Comparison of ENCODE assay signal across 11 cellular contexts in the genomic region with DNA sequence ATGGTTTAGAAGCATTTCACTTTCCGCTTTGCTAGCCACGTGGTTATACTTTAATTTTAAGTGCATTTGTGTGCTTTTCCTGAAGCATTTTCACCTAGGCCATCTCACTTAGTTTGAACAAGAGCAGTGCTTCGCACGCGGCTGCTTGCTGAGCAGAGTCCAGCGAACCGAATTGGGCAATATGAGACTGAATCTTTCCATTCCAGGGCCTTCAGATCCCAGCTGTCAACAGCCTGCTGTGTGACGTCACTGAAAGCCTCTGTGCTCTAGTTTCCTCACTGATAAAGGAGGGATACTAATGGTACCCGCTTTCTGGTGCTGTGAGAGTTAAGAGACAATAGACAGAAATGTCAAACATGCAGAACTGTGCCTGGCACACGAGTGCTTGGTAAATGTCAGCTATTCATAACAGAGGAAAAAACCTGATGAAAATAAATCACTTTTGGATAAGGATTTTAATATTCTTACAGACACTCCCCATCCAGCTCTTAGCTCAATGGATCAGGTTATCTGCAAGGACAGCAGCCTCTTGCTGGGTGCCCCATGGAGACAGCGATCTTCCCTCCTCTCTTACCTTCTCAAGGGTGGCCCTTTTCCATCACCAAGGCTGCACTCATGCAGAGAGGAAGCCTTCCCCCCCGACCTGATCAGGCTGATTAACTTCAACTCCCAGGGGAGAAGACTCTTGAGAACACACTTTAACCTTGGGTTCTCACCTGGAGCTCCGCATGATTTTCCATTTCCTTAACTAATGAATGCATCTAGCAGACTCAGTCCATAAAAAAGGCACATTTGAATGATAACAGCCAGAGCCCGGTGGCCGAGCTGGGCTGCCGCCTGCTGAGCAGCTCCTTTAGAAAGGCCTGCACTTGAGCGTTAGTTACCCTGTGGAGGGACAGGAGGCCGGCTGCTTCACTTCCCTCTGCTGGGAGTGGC. TPM values are rescaled to one million over a fixed set of nuclear protein-coding genes. Genes with fewer than 3 reads are reported as not detected.
A peak's percentile ranks its signal among the peaks of the same experiment; 100 is the strongest.
DNase-seq lines count a peak whose midpoint lies in the region; ATAC-seq and TF ChIP-seq lines count a peak whose summit lies in the region.
"Had no signal": no experiment of that assay in that cellular context is flagged by ENCODE, and none has a peak within 500 bp of the region (broad histone marks: within the 10 kb centered on the region; RNA-seq: fewer than 3 reads in every experiment).

No MANE protein-coding gene starts in this region.

- H3K4me3 Mint-ChIP-seq in natural killer cell treated with Interleukin-12 subunit alpha and Interleukin-12 subunit beta and Interleukin-15 and Interleukin-18, amount 100 ng/mL, for 72 hours: peak overlapping the region; percentile 27
- no peak overlapping the region for H3K4me3 Mint-ChIP-seq in natural killer cell
- H3K4me3 Mint-ChIP-seq: stimulated activated naive CD8-positive, alpha-beta T cell treated with anti-CD3 and anti-CD28 coated beads, Interleukin-15, Interleukin-2, amounts not matched to agents 100 ng/mL and 50 ng/mL, for 24 hours had no signal

- ATAC-seq in natural killer cell treated with Interleukin-12 subunit alpha and Interleukin-12 subunit beta and Interleukin-15 and Interleukin-18, amount 100 ng/mL, for 72 hours: no peak
- ATAC-seq in natural killer cell (no peak), left ventricle myocardium superior (peak; percentile 68), HG03342 (IDR thresholded peaks at IDR 0.05; ENCODE audit: unreplicated experiment) (no peak), HG02763 (IDR thresholded peaks at IDR 0.05; ENCODE audit: unreplicated experiment) (no peak)

- DNase-seq in natural killer cell treated with Interleukin-12 subunit alpha and Interleukin-12 subunit beta and Interleukin-15 and Interleukin-18, amount 100 ng/mL, for 72 hours (ENCODE audit: low spot score): no peak
- DNase-seq in natural killer cell (no peak), NCI-H69 (lab: John Stamatoyannopoulos, UW) (peak; percentile 49), left ventricle myocardium superior (peak; percentile 56), NCI-H2029 (lab: John Stamatoyannopoulos, UW) (no peak), RPMI8226 (no peak)
- DNase-seq: activated T-cell treated with anti-CD3 and anti-CD28 coated beads for 4 hours, spleen had no signal

- intact Hi-C loops in natural killer cell (cut with micrococcal nuclease) (no loop called here), left ventricle myocardium superior (cut with micrococcal nuclease) (no loop called here)

- no peaks in the 10 kb centered on the region for H3K36me3 Mint-ChIP-seq in natural killer cell treated with Interleukin-12 subunit alpha and Interleukin-12 subunit beta and Interleukin-15 and Interleukin-18, amount 100 ng/mL, for 72 hours
- no peaks in the 10 kb centered on the region for H3K36me3 Mint-ChIP-seq in natural killer cell

- no peak for TF ChIP-seq CTCF in natural killer cell (IDR thresholded peaks at IDR 0.05)

- no peak overlapping the region for H3K27ac Mint-ChIP-seq in natural killer cell treated with Interleukin-12 subunit alpha and Interleukin-12 subunit beta and Interleukin-15 and Interleukin-18, amount 100 ng/mL, for 72 hours
- no peak overlapping the region for H3K27ac Mint-ChIP-seq in natural killer cell
- H3K27ac Mint-ChIP-seq: stimulated activated naive CD8-positive, alpha-beta T cell treated with anti-CD3 and anti-CD28 coated beads, Interleukin-15, Interleukin-2, amounts not matched to agents 100 ng/mL and 50 ng/mL, for 24 hours had no signal

- H3K27me3 Mint-ChIP-seq in natural killer cell treated with Interleukin-12 subunit alpha and Interleukin-12 subunit beta and Interleukin-15 and Interleukin-18, amount 100 ng/mL, for 72 hours: peaks cover 40 to 47% of the 10 kb centered on the region in 2 donors
- H3K27me3 Mint-ChIP-seq in natural killer cell (ENCODE audit: low read depth in 2 of 2): peaks cover 52 to 58% of the 10 kb centered on the region in 2 donors

- peaks cover 19 to 32% of the 10 kb centered on the region in 2 donors for H3K4me1 Mint-ChIP-seq in natural killer cell treated with Interleukin-12 subunit alpha and Interleukin-12 subunit beta and Interleukin-15 and Interleukin-18, amount 100 ng/mL, for 72 hours (ENCODE audit: low read depth in 2 of 2)
- H3K4me1 Mint-ChIP-seq in natural killer cell: peaks cover 29 to 30% of the 10 kb centered on the region in 2 donors

- H3K9me3 Mint-ChIP-seq in natural killer cell treated with Interleukin-12 subunit alpha and Interleukin-12 subunit beta and Interleukin-15 and Interleukin-18, amount 100 ng/mL, for 72 hours: no peaks in the 10 kb centered on the region
- H3K9me3 Mint-ChIP-seq in natural killer cell: no peaks in the 10 kb centered on the region
- H3K9me3 Mint-ChIP-seq: stimulated activated naive CD8-positive, alpha-beta T cell treated with anti-CD3 and anti-CD28 coated beads, Interleukin-15, Interleukin-2, amounts not matched to agents 100 ng/mL and 50 ng/mL, for 24 hours had no signal

RNA-seq across cellular contexts. Expression of a gene that starts 3.5 kb away (rescaled TPM):
- 1 to 10 TPM in 1 of 2 donors, not detected in 1; 1.9 TPM for total RNA-seq in natural killer cell treated with Interleukin-12 subunit alpha and Interleukin-12 subunit beta and Interleukin-15 and Interleukin-18, amount 100 ng/mL, for 72 hours
- total RNA-seq in natural killer cell (under 1 TPM in 1 of 3 donors, not detected in 2; 0.38 TPM), left ventricle myocardium superior (not detected)

RNA-seq across cellular contexts. Expression of a gene that starts 19.3 kb away (rescaled TPM):
- total RNA-seq in natural killer cell treated with Interleukin-12 subunit alpha and Interleukin-12 subunit beta and Interleukin-15 and Interleukin-18, amount 100 ng/mL, for 72 hours: 10 to 100 TPM; 21.1 to 29.2 TPM
- total RNA-seq in natural killer cell: 10 to 100 TPM; 24.3 to 42.5 (median 39.3) TPM
- total RNA-seq in left ventricle myocardium superior: 40.9 TPM

RNA-seq across cellular contexts. Expression of a gene that starts 19.5 kb away (rescaled TPM):
- total RNA-seq in natural killer cell treated with Interleukin-12 subunit alpha and Interleukin-12 subunit beta and Interleukin-15 and Interleukin-18, amount 100 ng/mL, for 72 hours: 10 to 100 TPM; 34.4 to 45.9 TPM
- total RNA-seq in natural killer cell (10 to 100 TPM; 21.6 to 25.4 (median 24.0) TPM), left ventricle myocardium superior (39.5 TPM)

RNA-seq across cellular contexts. Expression of a gene that starts 48.2 kb away (rescaled TPM):
- total RNA-seq in natural killer cell treated with Interleukin-12 subunit alpha and Interleukin-12 subunit beta and Interleukin-15 and Interleukin-18, amount 100 ng/mL, for 72 hours: 10 to 100 TPM; 33.5 to 33.9 TPM
- total RNA-seq in natural killer cell (100 to 1,000 TPM in 2 of 3 donors, 10 to 100 TPM in 1; 83.0 to 113 (median 107) TPM), left ventricle myocardium superior (41.9 TPM)

RNA-seq across cellular contexts. Expression of a gene that starts 48.9 kb away (rescaled TPM):
- 100 to 1,000 TPM in 1 of 2 donors, 10 to 100 TPM in 1; 55.6 to 121 TPM for total RNA-seq in natural killer cell treated with Interleukin-12 subunit alpha and Interleukin-12 subunit beta and Interleukin-15 and Interleukin-18, amount 100 ng/mL, for 72 hours
- total RNA-seq in natural killer cell: 10 to 100 TPM; 27.6 to 33.6 (median 31.2) TPM
- 9.7 TPM for total RNA-seq in left ventricle myocardium superior

Comparison
In these comparisons a context has a peak if more than half of its experiments do, and no peak if none do; other contexts are left out.
1. DNase-seq: peak in NCI-H69 (single experiment) and left ventricle myocardium superior (single experiment); none in natural killer cell treated with Interleukin-12 subunit alpha and Interleukin-12 subunit beta and Interleukin-15 and Interleukin-18, amount 100 ng/mL, for 72 hours (single experiment), natural killer cell (single experiment), NCI-H2029 (single experiment) and RPMI8226 (single experiment).